21 cellular contexts compared by ENCODE assay signal in genomic region chr9:79688363-79688762, GRCh38.
DNase-seq lines count a peak whose midpoint lies in the region; ATAC-seq and TF ChIP-seq lines count a peak whose summit lies in the region.
"Had no signal": no experiment of that assay in that cellular context is flagged by ENCODE, and none has a peak within 500 bp of the region (broad histone marks: within the 10 kb centered on the region; RNA-seq: fewer than 3 reads in every experiment).

No MANE protein-coding gene starts in this region.

- no peaks in the 10 kb centered on the region for H3K9me3 Mint-ChIP-seq in activated CD8-positive, alpha-beta T cell treated with anti-CD3 and anti-CD28 coated beads, Interleukin-2, amount 10 ng/mL, durations not matched to agents 7 days and 5 days (ENCODE audit: insufficient read depth)
- H3K9me3 Mint-ChIP-seq in activated CD8-positive, alpha-beta T cell treated with anti-CD3 and anti-CD28 coated beads for 36 hours: no peaks in the 10 kb centered on the region
- H3K9me3 Mint-ChIP-seq in natural killer cell: no peaks in the 10 kb centered on the region
- H3K9me3 Mint-ChIP-seq in activated naive CD4-positive, alpha-beta T cell treated with anti-CD3 and anti-CD28 coated beads, Interleukin-2, amount 50 U/mL, for 72 hours: peaks cover 0 to 9% of the 10 kb centered on the region in 2 donors
- H3K9me3 Mint-ChIP-seq: CD8-positive, alpha-beta memory T cell; H9 had no signal

- H3K9me3 ChIP-seq in BLaER1 (no peaks in the 10 kb centered on the region), T-helper 17 cell (ENCODE audit: control insufficient read depth, low read length, poor library complexity, severe bottlenecking) (no peaks in the 10 kb centered on the region)

- H3K27me3 ChIP-seq in BLaER1: no peaks in the 10 kb centered on the region

- no peak overlapping the region for H3K9ac ChIP-seq in BLaER1

- H3K4me1 ChIP-seq in BLaER1: peaks cover 95% of the 10 kb centered on the region

- no peak overlapping the region for H3K4me3 ChIP-seq in BLaER1
- H3K4me3 ChIP-seq: GM12878 had no signal

- peak overlapping the region; percentile 80 for H3K27ac Mint-ChIP-seq in activated CD8-positive, alpha-beta T cell treated with anti-CD3 and anti-CD28 coated beads, Interleukin-2, amount 10 ng/mL, durations not matched to agents 7 days and 5 days
- no peak overlapping the region for H3K27ac Mint-ChIP-seq in activated CD8-positive, alpha-beta T cell treated with anti-CD3 and anti-CD28 coated beads for 36 hours
- peak overlapping the region; percentile 12 for H3K27ac Mint-ChIP-seq in T-helper 17 cell
- H3K27ac Mint-ChIP-seq in natural killer cell: peak overlapping the region; percentile 82 to 84
- H3K27ac Mint-ChIP-seq in activated naive CD4-positive, alpha-beta T cell treated with anti-CD3 and anti-CD28 coated beads, Interleukin-2, amount 50 U/mL, for 72 hours: no peak overlapping the region
- H3K27ac Mint-ChIP-seq: B cell, H9 had no signal

- H3K27ac ChIP-seq in BLaER1: no peak overlapping the region

- no peak overlapping the region for H3K4me3 Mint-ChIP-seq in activated CD8-positive, alpha-beta T cell treated with anti-CD3 and anti-CD28 coated beads, Interleukin-2, amount 10 ng/mL, durations not matched to agents 7 days and 5 days
- H3K4me3 Mint-ChIP-seq in activated CD8-positive, alpha-beta T cell treated with anti-CD3 and anti-CD28 coated beads for 36 hours: no peak overlapping the region
- no peak overlapping the region for H3K4me3 Mint-ChIP-seq in T-helper 17 cell
- H3K4me3 Mint-ChIP-seq in natural killer cell: peak overlapping the region; percentile 80
- H3K4me3 Mint-ChIP-seq: B cell; CD4-positive, CD25-positive, alpha-beta regulatory T cell; CD8-positive, alpha-beta memory T cell; H9 had no signal

- peaks cover 80% of the 10 kb centered on the region for H3K36me3 ChIP-seq in BLaER1

- ATAC-seq in activated CD8-positive, alpha-beta T cell treated with anti-CD3 and anti-CD28 coated beads, Interleukin-2, amount 10 ng/mL, durations not matched to agents 7 days and 5 days: no peak
- ATAC-seq in activated CD8-positive, alpha-beta T cell treated with anti-CD3 and anti-CD28 coated beads for 36 hours: no peak
- ATAC-seq in T-helper 17 cell (no peak), natural killer cell (no peak), HG03045 (IDR thresholded peaks at IDR 0.05; ENCODE audit: unreplicated experiment) (no peak)
- no peak for ATAC-seq in activated naive CD4-positive, alpha-beta T cell treated with anti-CD3 and anti-CD28 coated beads, Interleukin-2, amount 50 U/mL, for 72 hours
- ATAC-seq: GM12878 had no signal

- no peaks in the 10 kb centered on the region for H3K27me3 Mint-ChIP-seq in activated CD8-positive, alpha-beta T cell treated with anti-CD3 and anti-CD28 coated beads, Interleukin-2, amount 10 ng/mL, durations not matched to agents 7 days and 5 days (ENCODE audit: low read depth)
- no peaks in the 10 kb centered on the region for H3K27me3 Mint-ChIP-seq in activated CD8-positive, alpha-beta T cell treated with anti-CD3 and anti-CD28 coated beads for 36 hours
- H3K27me3 Mint-ChIP-seq in T-helper 17 cell: no peaks in the 10 kb centered on the region
- no peaks in the 10 kb centered on the region for H3K27me3 Mint-ChIP-seq in natural killer cell (ENCODE audit: low read depth in 2 of 2)
- H3K27me3 Mint-ChIP-seq: B cell; CD4-positive, CD25-positive, alpha-beta regulatory T cell; CD8-positive, alpha-beta memory T cell had no signal

- no peak for TF ChIP-seq CTCF in activated CD8-positive, alpha-beta T cell treated with anti-CD3 and anti-CD28 coated beads for 36 hours (IDR thresholded peaks at IDR 0.05)
- TF ChIP-seq CTCF in natural killer cell (IDR thresholded peaks at IDR 0.05): no peak

- intact Hi-C loops in activated CD8-positive, alpha-beta T cell treated with anti-CD3 and anti-CD28 coated beads for 36 hours (cut with micrococcal nuclease): loop anchor here (10.0 kb wide), 1 partner anchor 114 kb away; the partner anchor contains the start of gene TLE4
- intact Hi-C loops in natural killer cell (cut with micrococcal nuclease): no loop called here

- H3K4me2 ChIP-seq in BLaER1: peak overlapping the region; percentile 72; the same call in 1 of the 2 replicates

- H3K36me3 Mint-ChIP-seq in activated CD8-positive, alpha-beta T cell treated with anti-CD3 and anti-CD28 coated beads, Interleukin-2, amount 10 ng/mL, durations not matched to agents 7 days and 5 days (ENCODE audit: low read depth): peaks cover 41% of the 10 kb centered on the region
- peaks cover 21% of the 10 kb centered on the region for H3K36me3 Mint-ChIP-seq in activated CD8-positive, alpha-beta T cell treated with anti-CD3 and anti-CD28 coated beads for 36 hours (ENCODE audit: low read depth)
- peaks cover 2% of the 10 kb centered on the region for H3K36me3 Mint-ChIP-seq in T-helper 17 cell (ENCODE audit: low read depth)
- H3K36me3 Mint-ChIP-seq in natural killer cell: no peaks in the 10 kb centered on the region
- H3K36me3 Mint-ChIP-seq in activated naive CD4-positive, alpha-beta T cell treated with anti-CD3 and anti-CD28 coated beads, Interleukin-2, amount 50 U/mL, for 72 hours: peaks cover 5 to 14% of the 10 kb centered on the region in 2 donors

- POLR2A ChIA-PET in activated CD8-positive, alpha-beta T cell treated with anti-CD3 and anti-CD28 coated beads, Interleukin-2, amount 10 ng/mL, durations not matched to agents 7 days and 5 days (lab: Charles Lee): interaction anchor here (1.3 kb wide), 1 partner anchor 117 kb away, joined by 3 read pairs; no protein-coding TSS in a partner anchor
- POLR2A ChIA-PET in activated CD8-positive, alpha-beta T cell treated with anti-CD3 and anti-CD28 coated beads for 36 hours (lab: Charles Lee): interaction anchor here (0.8 kb wide), 1 partner anchor 117 kb away, joined by 5 read pairs; the partner anchor contains the start of gene TLE4

- H4K20me1 ChIP-seq in BLaER1: peaks cover 100% of the 10 kb centered on the region

- no peak for DNase-seq in activated CD8-positive, alpha-beta T cell treated with anti-CD3 and anti-CD28 coated beads, Interleukin-2, amount 10 ng/mL, durations not matched to agents 7 days and 5 days
- no peak for DNase-seq in activated CD8-positive, alpha-beta T cell treated with anti-CD3 and anti-CD28 coated beads for 36 hours
- DNase-seq in T-helper 17 cell: no peak
- DNase-seq in natural killer cell: no peak
- no peak for DNase-seq in SK-N-DZ (ENCODE audit: low spot score)
- DNase-seq in activated naive CD4-positive, alpha-beta T cell treated with anti-CD3 and anti-CD28 coated beads, Interleukin-2, amount 50 U/mL, for 72 hours (ENCODE audit: low spot score in 2 of 2): no peak
- DNase-seq: 8988T; C1 segment of cervical spinal cord; CD4-positive, CD25-positive, alpha-beta regulatory T cell; CD8-positive, alpha-beta memory T cell; COR-L47; DMS 273 treated with DMSO at 0.1 percent for 48 hours; DMS53; DND-41; EL; GOT3; H9 had no signal

- CTCF ChIA-PET in activated CD8-positive, alpha-beta T cell treated with anti-CD3 and anti-CD28 coated beads, Interleukin-2, amount 10 ng/mL, durations not matched to agents 7 days and 5 days (lab: Charles Lee): no interaction called here
- CTCF ChIA-PET in activated CD8-positive, alpha-beta T cell treated with anti-CD3 and anti-CD28 coated beads for 36 hours (lab: Charles Lee): no interaction called here

- H3K4me1 Mint-ChIP-seq in activated CD8-positive, alpha-beta T cell treated with anti-CD3 and anti-CD28 coated beads, Interleukin-2, amount 10 ng/mL, durations not matched to agents 7 days and 5 days (ENCODE audit: low read depth): peaks cover 33% of the 10 kb centered on the region
- peaks cover 50% of the 10 kb centered on the region for H3K4me1 Mint-ChIP-seq in activated CD8-positive, alpha-beta T cell treated with anti-CD3 and anti-CD28 coated beads for 36 hours (ENCODE audit: low read depth)
- H3K4me1 Mint-ChIP-seq in T-helper 17 cell (peaks cover 34% of the 10 kb centered on the region), natural killer cell (peaks cover 56 to 61% of the 10 kb centered on the region in 2 donors)

Comparison
In these comparisons a context has a peak if more than half of its experiments do, and no peak if none do; other contexts are left out.
1. H3K27ac Mint-ChIP-seq: peak in activated CD8-positive, alpha-beta T cell treated with anti-CD3 and anti-CD28 coated beads, Interleukin-2, amount 10 ng/mL, durations not matched to agents 7 days and 5 days (single experiment), T-helper 17 cell (single experiment) and natural killer cell (2 of 2); none in activated CD8-positive, alpha-beta T cell treated with anti-CD3 and anti-CD28 coated beads for 36 hours (single experiment) and activated naive CD4-positive, alpha-beta T cell treated with anti-CD3 and anti-CD28 coated beads, Interleukin-2, amount 50 U/mL, for 72 hours (0 of 2).